25 cellular contexts compared by ENCODE assay signal in genomic region chr11:94823127-94823732, GRCh38.
"Had no signal": no experiment of that assay in that cellular context is flagged by ENCODE, and none has a peak within 500 bp of the region (broad histone marks: within the 10 kb centered on the region; RNA-seq: fewer than 3 reads in every experiment).

No MANE protein-coding gene starts in this region.

- H3K9me3 Mint-ChIP-seq: activated B cell treated with CpG ODN at 0.5 μM for 24 hours; activated T-cell treated with anti-CD3 and anti-CD28 coated beads, Interleukin-2, amount 50 U/mL, for 24 hours; activated T-helper 2 cell treated with anti-CD3 and anti-CD28 coated beads, Interferon-gamma antibody, Interleukin-2, Interleukin-4, amounts not matched to agents 10 μg/mL and 5 μg/mL and 100 μg/mL, durations not matched to agents 14 hours and 24 hours and 36 hours; effector memory CD8-positive, alpha-beta T cell; natural killer cell; stimulated activated naive B cell treated with anti-CD40 and anti-IgM and Interleukin-4, amounts not matched to agents 10 μg/mL and 1 μg/mL and 100 μg/mL, for 72 hours had no signal

- H3K36me3 Mint-ChIP-seq: activated naive CD8-positive, alpha-beta T cell; natural killer cell; stimulated activated naive B cell treated with anti-CD40 and anti-IgM and Interleukin-4, amounts not matched to agents 10 μg/mL and 1 μg/mL and 100 μg/mL, for 72 hours had no signal

- H3K4me3 Mint-ChIP-seq: activated B cell treated with CpG ODN at 0.5 μM for 24 hours; activated CD4-positive, alpha-beta T cell treated with anti-CD3 and anti-CD28 coated beads for 36 hours; activated naive CD8-positive, alpha-beta T cell; activated T-cell treated with anti-CD3 and anti-CD28 coated beads, Interleukin-2, amount 50 U/mL, for 24 hours; effector memory CD8-positive, alpha-beta T cell; natural killer cell; stimulated activated naive B cell treated with anti-CD40 and anti-IgM and Interleukin-4, amounts not matched to agents 10 μg/mL and 1 μg/mL and 100 μg/mL, for 72 hours; T-helper 17 cell had no signal

- H3K27ac Mint-ChIP-seq: activated B cell treated with CpG ODN at 0.5 μM for 24 hours; activated CD4-positive, alpha-beta T cell treated with anti-CD3 and anti-CD28 coated beads for 36 hours; activated naive CD8-positive, alpha-beta T cell; activated T-cell treated with anti-CD3 and anti-CD28 coated beads, Interleukin-2, amount 50 U/mL, for 24 hours; activated T-helper 2 cell treated with anti-CD3 and anti-CD28 coated beads, Interferon-gamma antibody, Interleukin-2, Interleukin-4, amounts not matched to agents 10 μg/mL and 5 μg/mL and 100 μg/mL, durations not matched to agents 14 hours and 24 hours and 36 hours; effector memory CD8-positive, alpha-beta T cell; natural killer cell; stimulated activated naive B cell treated with anti-CD40 and anti-IgM and Interleukin-4, amounts not matched to agents 10 μg/mL and 1 μg/mL and 100 μg/mL, for 72 hours; T-helper 17 cell had no signal

- DNase-seq: activated B cell treated with CpG ODN at 0.5 μM for 24 hours; activated CD4-positive, alpha-beta T cell treated with anti-CD3 and anti-CD28 coated beads for 36 hours; activated CD4-positive, alpha-beta T cell treated with anti-CD3 and anti-CD28 coated beads, Interleukin-2, amount 50 U/mL, for 4 hours; activated CD8-positive, alpha-beta memory T cell treated with anti-CD3 and anti-CD28 coated beads for 24 hours; activated CD8-positive, alpha-beta memory T cell treated with anti-CD3 and anti-CD28 coated beads, Interleukin-2, amount 50 U/mL, for 4 hours; activated naive CD4-positive, alpha-beta T cell; activated T-cell treated with anti-CD3 and anti-CD28 coated beads, Interleukin-2, amount 50 U/mL, for 24 hours; adrenal gland; brain microvascular endothelial cell; colonic mucosa; dorsolateral prefrontal cortex; effector memory CD8-positive, alpha-beta T cell; kidney; midbrain; natural killer cell; sigmoid colon; stimulated activated CD4-positive, alpha-beta T cell treated with anti-CD3 and anti-CD28 coated beads, Interleukin-15, amount 100 ng/mL, for 24 hours; stimulated activated CD4-positive, alpha-beta T cell treated with anti-CD3 and anti-CD28 coated beads, Interleukin-2, amount 100 ng/mL, for 48 hours; stimulated activated CD8-positive, alpha-beta memory T cell treated with anti-CD3 and anti-CD28 coated beads, Interleukin-4, amount 100 ng/mL, for 48 hours; stimulated activated naive B cell treated with anti-CD40 and anti-IgM and Interleukin-4, amounts not matched to agents 10 μg/mL and 1 μg/mL and 100 μg/mL, for 72 hours; T-helper 17 cell; transverse colon had no signal

- H3K27me3 Mint-ChIP-seq: activated B cell treated with CpG ODN at 0.5 μM for 24 hours; activated CD4-positive, alpha-beta T cell treated with anti-CD3 and anti-CD28 coated beads for 36 hours; activated naive CD8-positive, alpha-beta T cell; activated T-cell treated with anti-CD3 and anti-CD28 coated beads, Interleukin-2, amount 50 U/mL, for 24 hours; stimulated activated naive B cell treated with anti-CD40 and anti-IgM and Interleukin-4, amounts not matched to agents 10 μg/mL and 1 μg/mL and 100 μg/mL, for 72 hours had no signal

- ATAC-seq: activated CD4-positive, alpha-beta T cell treated with anti-CD3 and anti-CD28 coated beads for 36 hours; effector memory CD8-positive, alpha-beta T cell; left lobe of liver; natural killer cell; stimulated activated naive B cell treated with anti-CD40 and anti-IgM and Interleukin-4, amounts not matched to agents 10 μg/mL and 1 μg/mL and 100 μg/mL, for 72 hours; T-helper 17 cell had no signal

- H3K4me1 Mint-ChIP-seq: activated B cell treated with CpG ODN at 0.5 μM for 24 hours; activated CD4-positive, alpha-beta T cell treated with anti-CD3 and anti-CD28 coated beads for 36 hours; natural killer cell; stimulated activated naive B cell treated with anti-CD40 and anti-IgM and Interleukin-4, amounts not matched to agents 10 μg/mL and 1 μg/mL and 100 μg/mL, for 72 hours had no signal
